ENCODE assay signal across 7 cellular contexts in genomic region chr7:103343332-103343731, GRCh38. TPM values are rescaled to one million over a fixed set of nuclear protein-coding genes. Genes with fewer than 3 reads are reported as not detected.
DNase-seq lines count a peak whose midpoint lies in the region; ATAC-seq and TF ChIP-seq lines count a peak whose summit lies in the region.

No MANE protein-coding gene starts in this region.

- in situ Hi-C loops in KBM-7 (cut with MboI; ENCODE audit: low pct_unique_long_range_greater_than_20kb, low sequenced_read_pairs), result no loop called here

- H3K27ac Mint-ChIP-seq in glutamatergic neuron (ENCODE audit: unreplicated experiment), result no peak overlapping the region

- CTCF ChIA-PET in HEK293 (lab: Yijun Ruan, JAX), result interaction anchor here (0.7 kb wide), 1 partner anchor 16 kb away, joined by 3 read pairs; no protein-coding TSS in a partner anchor

- H3K4me1 ChIP-seq in HEK293 (ENCODE audit: control insufficient read depth, insufficient read depth, low read length), result no peaks in the 10 kb centered on the region

- POLR2A ChIA-PET in HEK293 (lab: Yijun Ruan, JAX), result interaction anchor here (0.6 kb wide), 1 partner anchor 16 kb away, joined by 4 read pairs; no protein-coding TSS in a partner anchor

- no peaks in the 10 kb centered on the region for H3K9me3 ChIP-seq in HEK293 (ENCODE audit: control insufficient read depth, insufficient read depth, low read depth, low read length)

- DNase-seq in glutamatergic neuron (no peak), medulla oblongata (ENCODE audit: extremely low spot score) (no peak), KBM-7 (no peak)

- H3K27ac ChIP-seq in HEK293 (ENCODE audit: extremely low read depth, low read depth, low read length) (no peak overlapping the region), skin epidermis (peak overlapping the region in 12 of 21 experiments; percentile 81 to 96 (median 92))

- H3K36me3 ChIP-seq in HEK293 (ENCODE audit: control insufficient read depth in 2 of 2, insufficient read depth in 1 of 2, low read length in 2 of 2), result peaks cover 18 to 31% of the 10 kb centered on the region in 2 experiments

- no peak for TF ChIP-seq CTCF in HEK293 (tag by site-specific recombination; IDR thresholded peaks at IDR 0.05)
- no peak for TF ChIP-seq CTCF in WI38 (IDR thresholded peaks at IDR 0.05; ENCODE audit: low read depth, low read length)
- no peak for TF ChIP-seq CTCF in glutamatergic neuron (IDR thresholded peaks at IDR 0.05; ENCODE audit: partially characterized antibody, unreplicated experiment)

- peaks cover under 1% of the 10 kb centered on the region for H3K4me1 Mint-ChIP-seq in glutamatergic neuron (ENCODE audit: low read depth, unreplicated experiment)

- H3K4me3 ChIP-seq in HEK293 (ENCODE audit: low read depth, low read length), result peak overlapping the region; percentile 85
- peak overlapping the region; percentile 91 for H3K4me3 ChIP-seq in WI38 (ENCODE audit: low read depth, low read length)
- peak overlapping the region in 5 of 7 experiments; percentile 74 to 96 (median 93) for H3K4me3 ChIP-seq in skin epidermis

- no peak for ATAC-seq in HG03571 (IDR thresholded peaks at IDR 0.05; ENCODE audit: unreplicated experiment)

- H3K36me3 Mint-ChIP-seq in glutamatergic neuron (ENCODE audit: unreplicated experiment), result no peaks in the 10 kb centered on the region

- no peaks in the 10 kb centered on the region for H3K9me3 Mint-ChIP-seq in glutamatergic neuron (ENCODE audit: unreplicated experiment)

- peak overlapping the region; percentile 98 for H3K4me3 Mint-ChIP-seq in glutamatergic neuron (ENCODE audit: unreplicated experiment)

- H3K27me3 Mint-ChIP-seq in glutamatergic neuron (ENCODE audit: unreplicated experiment), result peaks cover 2% of the 10 kb centered on the region

TF ChIP-seq in HEK293, 187 proteins besides CTCF, POLR2A, EP300 and RAD21:
- TF ChIP-seq ZNF837 (tag by site-specific recombination; IDR thresholded peaks at IDR 0.05) (no peak), ZNF175 (tag by site-specific recombination; IDR thresholded peaks at IDR 0.05) (no peak), ZNF280D (tag by site-specific recombination; IDR thresholded peaks at IDR 0.05) (no peak), AEBP2 (tag by site-specific recombination; IDR thresholded peaks at IDR 0.05; ENCODE audit: borderline replicate concordance) (no peak), ZNF660 (tag by site-specific recombination; IDR thresholded peaks at IDR 0.05) (no peak), ZNF362 (tag by site-specific recombination; IDR thresholded peaks at IDR 0.05) (no peak), GLIS1 (tag by site-specific recombination; IDR thresholded peaks at IDR 0.05) (no peak), ZNF596 (tag by site-specific recombination; IDR thresholded peaks at IDR 0.05) (no peak), GLI2 (tag by site-specific recombination; IDR thresholded peaks at IDR 0.05; ENCODE audit: borderline replicate concordance, low read depth) (no peak), ZBTB21 (tag by site-specific recombination; IDR thresholded peaks at IDR 0.05) (no peak), ZSCAN30 (tag by site-specific recombination; IDR thresholded peaks at IDR 0.05) (no peak), ZNF558 (tag by site-specific recombination; IDR thresholded peaks at IDR 0.05) (no peak), ZNF561 (tag by site-specific recombination; IDR thresholded peaks at IDR 0.05; ENCODE audit: borderline replicate concordance) (no peak), ZNF785 (tag by site-specific recombination; IDR thresholded peaks at IDR 0.05) (no peak), ZNF560 (tag by site-specific recombination; IDR thresholded peaks at IDR 0.05; ENCODE audit: borderline replicate concordance) (no peak), ZNF645 (tag by site-specific recombination; IDR thresholded peaks at IDR 0.05) (no peak), EGR2 (tag by site-specific recombination; IDR thresholded peaks at IDR 0.05; ENCODE audit: low read depth) (no peak)
TF ChIP-seq in HEK293: peak in this region for 0.

RNA-seq across cellular contexts. Expression of gene DNAJC2, which starts 1.2 kb away (rescaled TPM):
- total RNA-seq in glutamatergic neuron (ENCODE audit: unreplicated experiment), result 19.2 TPM

RNA-seq across cellular contexts. Expression of gene PSMC2, which starts 4.1 kb away (rescaled TPM):
- total RNA-seq in glutamatergic neuron (ENCODE audit: unreplicated experiment), result 111 TPM

RNA-seq across cellular contexts. Expression of gene PMPCB, which starts 46.1 kb away (rescaled TPM):
- 59.8 TPM for total RNA-seq in glutamatergic neuron (ENCODE audit: unreplicated experiment)
